In the genomic region with DNA sequence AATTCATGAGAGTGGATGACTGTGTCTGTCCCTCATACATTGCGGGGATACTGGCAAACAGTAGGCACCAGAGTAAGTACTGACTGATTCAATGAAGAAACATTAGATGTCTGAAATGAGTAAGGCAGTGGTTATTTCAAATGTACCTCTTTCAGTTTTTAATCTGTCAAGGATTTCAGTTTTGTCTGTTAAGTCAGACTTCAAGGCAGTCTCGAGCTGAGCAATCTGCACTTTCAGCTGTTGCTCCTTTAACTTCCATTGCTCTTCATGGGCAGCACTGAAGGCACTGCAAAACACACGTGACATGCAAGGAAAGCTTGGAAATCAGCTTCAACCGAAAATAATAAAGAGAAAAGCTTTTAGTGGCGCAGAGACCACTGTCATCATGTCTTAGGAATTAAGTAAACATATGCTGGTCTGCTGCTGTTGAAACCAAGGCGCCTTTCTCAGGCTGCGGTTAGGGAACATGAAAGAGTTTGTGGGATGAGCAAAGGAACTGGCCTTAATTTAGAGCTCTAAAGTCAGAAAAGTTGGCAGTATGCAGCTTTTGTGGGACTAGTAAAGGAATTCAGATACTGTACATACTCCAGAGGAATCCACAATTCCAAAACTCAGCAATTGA, we compare ENCODE assay signal across 12 cellular contexts. TPM values are rescaled to one million over a fixed set of nuclear protein-coding genes. Genes with fewer than 3 reads are reported as not detected.
A peak's percentile ranks its signal among the peaks of the same experiment; 100 is the strongest.
DNase-seq lines count a peak whose midpoint lies in the region; ATAC-seq and TF ChIP-seq lines count a peak whose summit lies in the region.
"Had no signal": no experiment of that assay in that cellular context is flagged by ENCODE, and none has a peak within 500 bp of the region (broad histone marks: within the 10 kb centered on the region; RNA-seq: fewer than 3 reads in every experiment).

No MANE protein-coding gene starts in this region.

- no peak overlapping the region for H3K4me3 Mint-ChIP-seq in activated naive CD4-positive, alpha-beta T cell treated with anti-CD3 and anti-CD28 coated beads for 36 hours
- H3K4me3 Mint-ChIP-seq: activated CD4-positive, alpha-beta T cell treated with anti-CD3 and anti-CD28 coated beads, Interleukin-2, amount 10 ng/mL, durations not matched to agents 24 days and 14 days had no signal

- no peak overlapping the region for H3K27ac Mint-ChIP-seq in activated naive CD4-positive, alpha-beta T cell treated with anti-CD3 and anti-CD28 coated beads for 36 hours
- H3K27ac Mint-ChIP-seq: activated CD4-positive, alpha-beta T cell treated with anti-CD3 and anti-CD28 coated beads, Interleukin-2, amount 10 ng/mL, durations not matched to agents 24 days and 14 days had no signal

- H3K36me3 Mint-ChIP-seq in activated naive CD4-positive, alpha-beta T cell treated with anti-CD3 and anti-CD28 coated beads for 36 hours (ENCODE audit: low read depth) = no peaks in the 10 kb centered on the region

- no peak for TF ChIP-seq CTCF in coronary artery (IDR thresholded peaks at IDR 0.05)
- TF ChIP-seq CTCF in thoracic aorta (IDR thresholded peaks at IDR 0.05) = no peak
- TF ChIP-seq CTCF in prostate gland (IDR thresholded peaks at IDR 0.05) = no peak

- H3K9me3 ChIP-seq in thoracic aorta (no peaks in the 10 kb centered on the region), prostate gland (no peaks in the 10 kb centered on the region)
- H3K9me3 ChIP-seq: gastroesophageal sphincter, upper lobe of right lung had no signal

- H3K27me3 Mint-ChIP-seq in activated naive CD4-positive, alpha-beta T cell treated with anti-CD3 and anti-CD28 coated beads for 36 hours (ENCODE audit: low read depth) = no peaks in the 10 kb centered on the region
- H3K27me3 Mint-ChIP-seq: activated CD4-positive, alpha-beta T cell treated with anti-CD3 and anti-CD28 coated beads, Interleukin-2, amount 10 ng/mL, durations not matched to agents 24 days and 14 days had no signal

- CTCF ChIA-PET in activated naive CD4-positive, alpha-beta T cell treated with anti-CD3 and anti-CD28 coated beads for 36 hours (lab: Charles Lee) = no interaction called here

- peaks cover 11% of the 10 kb centered on the region for H3K4me1 Mint-ChIP-seq in activated naive CD4-positive, alpha-beta T cell treated with anti-CD3 and anti-CD28 coated beads for 36 hours (ENCODE audit: low read depth)

- DNase-seq in activated naive CD4-positive, alpha-beta T cell treated with anti-CD3 and anti-CD28 coated beads for 36 hours = peak; percentile 38
- DNase-seq in activated naive CD4-positive, alpha-beta T cell (lab: John Stamatoyannopoulos, UW) = no peak
- DNase-seq in coronary artery (ENCODE audit: low spot score) = no peak
- no peak for DNase-seq in thoracic aorta (ENCODE audit: low spot score)
- no peak for DNase-seq in SHP77 (lab: John Stamatoyannopoulos, UW)
- DNase-seq in prostate gland (ENCODE audit: low spot score) = no peak
- DNase-seq: activated CD4-positive, alpha-beta T cell treated with anti-CD3 and anti-CD28 coated beads, Interleukin-2, amount 10 ng/mL, durations not matched to agents 24 days and 14 days; COR-L47; upper lobe of right lung had no signal

- H3K9me3 Mint-ChIP-seq in activated naive CD4-positive, alpha-beta T cell treated with anti-CD3 and anti-CD28 coated beads for 36 hours = no peaks in the 10 kb centered on the region
- H3K9me3 Mint-ChIP-seq: activated CD4-positive, alpha-beta T cell treated with anti-CD3 and anti-CD28 coated beads, Interleukin-2, amount 10 ng/mL, durations not matched to agents 24 days and 14 days had no signal

- no peak for TF ChIP-seq POLR2A in prostate gland (IDR thresholded peaks at IDR 0.05)

- H3K4me1 ChIP-seq in thoracic aorta (ENCODE audit: control insufficient read depth in 1 of 2, low read depth in 2 of 2) = peaks cover 5 to 36% of the 10 kb centered on the region in 2 donors
- no peaks in the 10 kb centered on the region for H3K4me1 ChIP-seq in prostate gland (replicated peaks)
- H3K4me1 ChIP-seq: gastroesophageal sphincter, upper lobe of right lung had no signal

- H3K27ac ChIP-seq in coronary artery (peak overlapping the region; percentile 34 to 45), thoracic aorta (peak overlapping the region; percentile 67 to 72), prostate gland (no peak overlapping the region)
- H3K27ac ChIP-seq: gastroesophageal sphincter, upper lobe of right lung had no signal

- intact Hi-C loops in activated naive CD4-positive, alpha-beta T cell treated with anti-CD3 and anti-CD28 coated beads for 36 hours (cut with micrococcal nuclease) = loop anchor here (1.0 to 10.0 kb wide), 2 partner anchors 79 to 140 kb away; no protein-coding TSS in a partner anchor
- intact Hi-C loops in prostate gland (cut with DNase I) = no loop called here

- 55% methylated on average over 7 of the region's 7 CpGs for WGBS in prostate gland

- H3K36me3 ChIP-seq in thoracic aorta (no peaks in the 10 kb centered on the region), prostate gland (no peaks in the 10 kb centered on the region)
- H3K36me3 ChIP-seq: gastroesophageal sphincter, upper lobe of right lung had no signal

- H3K27me3 ChIP-seq in thoracic aorta (replicated peaks; ENCODE audit: insufficient read depth) = no peaks in the 10 kb centered on the region
- no peaks in the 10 kb centered on the region for H3K27me3 ChIP-seq in prostate gland (replicated peaks; ENCODE audit: insufficient read depth)
- H3K27me3 ChIP-seq: gastroesophageal sphincter, upper lobe of right lung had no signal

- ATAC-seq in HG03039 (IDR thresholded peaks at IDR 0.05; ENCODE audit: unreplicated experiment) (peak; percentile 83), thoracic aorta (ENCODE audit: insufficient number of reproducible peaks, low FRiP score, low read depth) (no peak), HG02759 (IDR thresholded peaks at IDR 0.05; ENCODE audit: unreplicated experiment) (no peak)
- ATAC-seq: gastroesophageal sphincter, upper lobe of right lung had no signal

- peak overlapping the region; percentile 34 for H3K4me3 ChIP-seq in coronary artery
- H3K4me3 ChIP-seq in thoracic aorta = peak overlapping the region; percentile 69
- no peak overlapping the region for H3K4me3 ChIP-seq in prostate gland
- H3K4me3 ChIP-seq: gastroesophageal sphincter, upper lobe of right lung had no signal

RNA-seq across cellular contexts. Expression of a gene that starts 38.8 kb away (rescaled TPM):
- total RNA-seq in activated naive CD4-positive, alpha-beta T cell treated with anti-CD3 and anti-CD28 coated beads for 36 hours = 1 to 10 TPM; 4.3 to 5.2 TPM
- total RNA-seq in thoracic aorta (1 to 10 TPM; 3.4 to 9.1 TPM), prostate gland (10 to 100 TPM in 1 of 2 donors, 1 to 10 TPM in 1; 6.1 to 12.1 TPM)

RNA-seq across cellular contexts. Expression of a gene that starts 39.1 kb away (rescaled TPM):
- total RNA-seq in activated naive CD4-positive, alpha-beta T cell treated with anti-CD3 and anti-CD28 coated beads for 36 hours = 10 to 100 TPM; 60.2 to 63.9 TPM
- total RNA-seq in thoracic aorta (100 to 1,000 TPM in 1 of 2 donors, 10 to 100 TPM in 1; 99.6 to 103 TPM), prostate gland (10 to 100 TPM; 72.7 to 73.6 TPM)

Comparison
In these comparisons a context has a peak if more than half of its experiments do, and no peak if none do; other contexts are left out.
1. H3K27ac ChIP-seq: peak in coronary artery (2 of 2) and thoracic aorta (2 of 2); none in prostate gland (0 of 2).
2. H3K4me3 ChIP-seq: peak in coronary artery (single experiment) and thoracic aorta (single experiment); none in prostate gland (0 of 2).